8 cellular contexts compared by ENCODE assay signal in the genomic region with DNA sequence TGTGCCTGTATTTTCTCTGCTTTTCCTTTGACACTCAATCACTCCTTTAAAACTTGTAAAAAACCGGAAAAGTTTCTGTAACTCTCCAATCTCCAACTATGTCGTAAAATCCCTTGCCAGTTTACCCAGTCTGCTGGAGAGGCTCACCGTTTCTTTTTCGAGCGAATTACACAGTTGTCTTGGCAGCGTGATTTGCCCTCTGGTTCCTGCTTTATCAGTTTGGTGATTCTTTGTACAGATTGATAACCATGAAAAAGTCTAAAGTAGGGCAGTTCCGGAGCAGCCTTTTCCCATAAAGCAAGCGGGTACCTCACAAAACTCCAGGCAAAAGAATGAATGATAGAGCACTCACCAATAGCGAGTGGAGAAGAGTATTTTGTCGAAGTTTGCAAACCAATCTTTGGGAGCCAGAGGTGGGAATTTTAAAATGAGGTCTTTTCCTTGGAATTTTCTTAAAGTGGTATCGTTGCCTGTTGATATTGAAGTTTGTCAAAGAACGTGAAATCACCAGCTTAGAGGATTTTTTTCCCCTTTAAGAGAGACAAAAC. TPM values are rescaled to one million over a fixed set of nuclear protein-coding genes. Genes with fewer than 3 reads are reported as not detected.
DNase-seq lines count a peak whose midpoint lies in the region; ATAC-seq and TF ChIP-seq lines count a peak whose summit lies in the region.

A gene with protein sequence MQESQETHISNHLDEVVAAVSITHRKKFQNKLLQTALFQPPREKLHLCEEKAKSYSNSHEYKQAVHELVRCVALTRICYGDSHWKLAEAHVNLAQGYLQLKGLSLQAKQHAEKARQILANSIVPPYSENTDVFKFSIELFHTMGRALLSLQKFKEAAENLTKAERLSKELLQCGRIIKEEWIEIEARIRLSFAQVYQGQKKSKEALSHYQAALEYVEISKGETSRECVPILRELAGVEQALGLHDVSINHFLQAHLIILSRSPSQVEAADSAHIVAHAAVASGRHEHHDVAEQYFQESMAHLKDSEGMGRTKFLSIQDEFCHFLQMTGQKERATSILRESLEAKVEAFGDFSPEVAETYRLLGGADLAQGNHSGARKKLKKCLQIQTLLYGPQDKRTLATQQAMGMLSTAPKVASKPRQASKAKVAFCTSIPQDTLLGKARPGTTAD (minus strand): TSS at position 312 of the 548 bp plus-strand sequence. CDS start 20,869 bp downstream, outside the sequence.

- DNase-seq in GF-D8 (lab: John Stamatoyannopoulos, UW) = peak; percentile 60
- DNase-seq in NCI-H82 treated with DMSO at 0.1 percent for 48 hours (lab: John Stamatoyannopoulos, UW; ENCODE audit: unreplicated experiment) = peak; percentile 21
- peak; percentile 90 for DNase-seq in dedifferentiated amniotic fluid mesenchymal stem cell (ENCODE audit: extremely low spot score)
- no peak for DNase-seq in left lung
- DNase-seq in stromal cell of bone marrow (ENCODE audit: low read depth) = peak; percentile 90
- DNase-seq in GM10248 (ENCODE audit: extremely low spot score) = no peak
- DNase-seq in activated CD8-positive, alpha-beta memory T cell treated with anti-CD3 and anti-CD28 coated beads, Interleukin-2, amount 50 U/mL, for 48 hours = no peak

- H3K36me3 ChIP-seq in left lung = no peaks in the 10 kb centered on the region

- peak within 1 kb of the TSS; percentile 50 to 74 for H3K4me3 ChIP-seq in left lung

- CTCF ChIA-PET in GM10248 (lab: Yijun Ruan, JAX) = no interaction called here

- peak within 1 kb of the TSS; percentile 87 to 90 for H3K27ac ChIP-seq in left lung

- intact Hi-C loops in left lung (cut with DNase I) = no loop called here

- ATAC-seq in left lung = peak; percentile 54
- no peak for ATAC-seq in GM18861 (IDR thresholded peaks at IDR 0.05; ENCODE audit: unreplicated experiment)

- no peaks in the 10 kb centered on the region for H3K27me3 ChIP-seq in left lung

- peaks cover 12 to 34% of the 10 kb centered on the region in 2 donors for H3K4me1 ChIP-seq in left lung

- POLR2A ChIA-PET in GM10248 (lab: Yijun Ruan, JAX) = no interaction called here

- no peaks in the 10 kb centered on the region for H3K9me3 ChIP-seq in left lung

- TF ChIP-seq CTCF in left lung (IDR thresholded peaks at IDR 0.05) = no peak
- no peak for TF ChIP-seq CTCF in GM10248 (IDR thresholded peaks at IDR 0.05; ENCODE audit: control extremely low read depth, extremely low read depth, low read depth, missing control alignments)

RNA-seq across cellular contexts. Expression of the gene that starts here (rescaled TPM):
- total RNA-seq in left lung = 10 to 100 TPM; 14.0 to 19.4 TPM

Comparison
In these comparisons a context has a peak if more than half of its experiments do, and no peak if none do; other contexts are left out.
1. DNase-seq: peak in GF-D8 (single experiment), NCI-H82 treated with DMSO at 0.1 percent for 48 hours (single experiment), dedifferentiated amniotic fluid mesenchymal stem cell (single experiment) and stromal cell of bone marrow (single experiment); none in left lung (0 of 2), GM10248 (single experiment) and activated CD8-positive, alpha-beta memory T cell treated with anti-CD3 and anti-CD28 coated beads, Interleukin-2, amount 50 U/mL, for 48 hours (single experiment).